15 cellular contexts compared by ENCODE assay signal in genomic region chr13:93169980-93170379, GRCh38. TPM values are rescaled to one million over a fixed set of nuclear protein-coding genes. Genes with fewer than 3 reads are reported as not detected.
A peak's percentile ranks its signal among the peaks of the same experiment; 100 is the strongest.
DNase-seq lines count a peak whose midpoint lies in the region; ATAC-seq, FAIRE-seq and TF ChIP-seq lines count a peak whose summit lies in the region.
"Had no signal": no experiment of that assay in that cellular context is flagged by ENCODE, and none has a peak within 500 bp of the region (broad histone marks: within the 10 kb centered on the region; RNA-seq: fewer than 3 reads in every experiment).

No MANE protein-coding gene starts in this region.

- H3K4me1 Mint-ChIP-seq in GM23338, result peaks cover 2% of the 10 kb centered on the region; the same call in 1 of the 3 replicates
- no peaks in the 10 kb centered on the region for H3K4me1 Mint-ChIP-seq in activated T-helper 17 cell treated with anti-CD3 and anti-CD28 coated beads, Interleukin-2, amount 50 U/mL, for 72 hours
- H3K4me1 Mint-ChIP-seq: activated B cell treated with CpG ODN at 0.5 μM for 24 hours; stimulated activated naive B cell treated with anti-CD40 and anti-IgM and Interleukin-4, amounts not matched to agents 10 μg/mL and 1 μg/mL and 100 μg/mL, for 72 hours had no signal

- H3K27me3 Mint-ChIP-seq in GM23338 (ENCODE audit: insufficient read depth, low read depth, poor library complexity), result peaks cover 6% of the 10 kb centered on the region
- no peaks in the 10 kb centered on the region for H3K27me3 Mint-ChIP-seq in activated T-helper 17 cell treated with anti-CD3 and anti-CD28 coated beads, Interleukin-2, amount 50 U/mL, for 72 hours
- H3K27me3 Mint-ChIP-seq: activated B cell treated with CpG ODN at 0.5 μM for 24 hours; stimulated activated naive B cell treated with anti-CD40 and anti-IgM and Interleukin-4, amounts not matched to agents 10 μg/mL and 1 μg/mL and 100 μg/mL, for 72 hours had no signal

- TF ChIP-seq POLR2A in GM12892 (IDR thresholded peaks at IDR 0.05; ENCODE audit: low read depth, low read length), result no peak

- no peaks in the 10 kb centered on the region for H4K20me1 ChIP-seq in GM23338 (replicated peaks; ENCODE audit: insufficient read depth)

- no peaks in the 10 kb centered on the region for H3F3A ChIP-seq in GM23338 (replicated peaks; ENCODE audit: low read depth)

- peak; percentile 46 for DNase-seq in AG10803 (ENCODE audit: low read depth)
- DNase-seq in GM23338 (ENCODE audit: low spot score), result no peak
- peak; percentile 93 for DNase-seq in islet precursor cell
- DNase-seq in GM12892 (ENCODE audit: insufficient read length), result no peak
- no peak for DNase-seq in NCI-H128 (lab: John Stamatoyannopoulos, UW; ENCODE audit: unreplicated experiment)
- DNase-seq in tibial artery, result no peak
- DNase-seq: activated B cell treated with CpG ODN at 0.5 μM for 24 hours; gastrocnemius medialis; MM.1S; NCI-H446 treated with DMSO at 0.1 percent for 48 hours; stimulated activated naive B cell treated with anti-CD40 and anti-IgM and Interleukin-4, amounts not matched to agents 10 μg/mL and 1 μg/mL and 100 μg/mL, for 72 hours had no signal

- H3K4me3 Mint-ChIP-seq in GM23338, result no peak overlapping the region
- no peak overlapping the region for H3K4me3 Mint-ChIP-seq in activated T-helper 17 cell treated with anti-CD3 and anti-CD28 coated beads, Interleukin-2, amount 50 U/mL, for 72 hours
- H3K4me3 Mint-ChIP-seq: activated B cell treated with CpG ODN at 0.5 μM for 24 hours; stimulated activated naive B cell treated with anti-CD40 and anti-IgM and Interleukin-4, amounts not matched to agents 10 μg/mL and 1 μg/mL and 100 μg/mL, for 72 hours had no signal

- H2AFZ ChIP-seq in GM23338, result peak overlapping the region; percentile 4; the same call in 1 of the 2 replicates

- H3K4me1 ChIP-seq in GM23338 (ENCODE audit: insufficient read depth), result no peaks in the 10 kb centered on the region
- no peaks in the 10 kb centered on the region for H3K4me1 ChIP-seq in tibial artery
- H3K4me1 ChIP-seq: gastrocnemius medialis had no signal

- H3K9me2 ChIP-seq in GM23338 (ENCODE audit: insufficient read depth), result peaks cover 7% of the 10 kb centered on the region

- H3K36me3 ChIP-seq in GM23338 (ENCODE audit: insufficient read depth) (no peaks in the 10 kb centered on the region; the same call in 1 of the 2 replicates), tibial artery (no peaks in the 10 kb centered on the region)
- H3K36me3 ChIP-seq: gastrocnemius medialis had no signal

- FAIRE-seq in GM12892 (lab: Jason Lieb, UNC), result no peak
- FAIRE-seq: colon had no signal

- intact Hi-C loops in tibial artery (cut with DNase I; ENCODE audit: low total_unique reads), result no loop called here

- no peaks in the 10 kb centered on the region for H3K27me3 ChIP-seq in GM23338 (ENCODE audit: insufficient read depth)
- no peaks in the 10 kb centered on the region for H3K27me3 ChIP-seq in tibial artery
- H3K27me3 ChIP-seq: gastrocnemius medialis had no signal

- H3K27ac Mint-ChIP-seq in GM23338, result no peak overlapping the region
- no peak overlapping the region for H3K27ac Mint-ChIP-seq in activated T-helper 17 cell treated with anti-CD3 and anti-CD28 coated beads, Interleukin-2, amount 50 U/mL, for 72 hours
- H3K27ac Mint-ChIP-seq: activated B cell treated with CpG ODN at 0.5 μM for 24 hours; activated T-helper 2 cell treated with anti-CD3 and anti-CD28 coated beads, Interferon-gamma antibody, Interleukin-2, Interleukin-4, amounts not matched to agents 10 μg/mL and 5 μg/mL and 100 μg/mL, durations not matched to agents 14 hours and 24 hours and 36 hours; stimulated activated naive B cell treated with anti-CD40 and anti-IgM and Interleukin-4, amounts not matched to agents 10 μg/mL and 1 μg/mL and 100 μg/mL, for 72 hours had no signal

- TF ChIP-seq CTCF in AG10803 (conservative IDR thresholded peaks at IDR 0.05; ENCODE audit: low read length) (no peak), GM23338 (conservative IDR thresholded peaks at IDR 0.05; ENCODE audit: low read depth in 2 of 2) (no peak), tibial artery (IDR thresholded peaks at IDR 0.05) (no peak)

- H3K4me3 ChIP-seq in AG10803 (ENCODE audit: low read length) (no peak overlapping the region), GM23338 (no peak overlapping the region), tibial artery (no peak overlapping the region)
- H3K4me3 ChIP-seq: gastrocnemius medialis had no signal

- H3K4me2 ChIP-seq in GM23338, result no peak overlapping the region

- no peaks in the 10 kb centered on the region for H3K9me3 ChIP-seq in tibial artery
- H3K9me3 ChIP-seq: gastrocnemius medialis had no signal

- H3K36me3 Mint-ChIP-seq in GM23338 (ENCODE audit: low read depth), result no peaks in the 10 kb centered on the region
- no peaks in the 10 kb centered on the region for H3K36me3 Mint-ChIP-seq in activated T-helper 17 cell treated with anti-CD3 and anti-CD28 coated beads, Interleukin-2, amount 50 U/mL, for 72 hours (ENCODE audit: low read depth)
- H3K36me3 Mint-ChIP-seq: stimulated activated naive B cell treated with anti-CD40 and anti-IgM and Interleukin-4, amounts not matched to agents 10 μg/mL and 1 μg/mL and 100 μg/mL, for 72 hours had no signal

- no peak overlapping the region for H3K27ac ChIP-seq in GM23338 (ENCODE audit: low read depth)
- no peak overlapping the region for H3K27ac ChIP-seq in tibial artery
- H3K27ac ChIP-seq: gastrocnemius medialis had no signal

- H3K9me3 Mint-ChIP-seq in GM23338, result no peaks in the 10 kb centered on the region
- no peaks in the 10 kb centered on the region for H3K9me3 Mint-ChIP-seq in activated T-helper 17 cell treated with anti-CD3 and anti-CD28 coated beads, Interleukin-2, amount 50 U/mL, for 72 hours

- ATAC-seq in GM23338 (no peak), GM19397 (IDR thresholded peaks at IDR 0.05; ENCODE audit: unreplicated experiment) (no peak)
- peak; percentile 85 for ATAC-seq in activated T-helper 17 cell treated with anti-CD3 and anti-CD28 coated beads, Interleukin-2, amount 50 U/mL, for 72 hours (replicated peaks)
- ATAC-seq: gastrocnemius medialis; stimulated activated naive B cell treated with anti-CD40 and anti-IgM and Interleukin-4, amounts not matched to agents 10 μg/mL and 1 μg/mL and 100 μg/mL, for 72 hours had no signal

- H3K79me2 ChIP-seq in GM23338 (replicated peaks; ENCODE audit: insufficient read depth), result no peaks in the 10 kb centered on the region

TF ChIP-seq in GM23338, 12 proteins besides CTCF, POLR2A, EP300 and RAD21 (continues in another document):
- no peak for TF ChIP-seq ZNF462 (CRISPR knock-in tag; IDR thresholded peaks at IDR 0.05)

RNA-seq across cellular contexts. Expression of gene GPC6, which starts 56.6 kb away (rescaled TPM):
- 28.6 and 30.7 TPM in 2 replicates for total RNA-seq in GM23338 (2014; rRNA removed; shearing (Covaris generic))
- polyA plus RNA-seq in GM23338 (2016; fragmentation: Nextera tagmentation; extraction: Ambion mirVana), result 5.5 and 6.4 TPM in 2 replicates
- not detected for total RNA-seq in activated T-helper 17 cell treated with anti-CD3 and anti-CD28 coated beads, Interleukin-2, amount 50 U/mL, for 72 hours
- not detected for polyA plus RNA-seq in GM12892 (2012; ENCODE audit: missing spikeins)
- total RNA-seq: activated B cell treated with CpG ODN at 0.5 μM for 24 hours; activated T-helper 2 cell treated with anti-CD3 and anti-CD28 coated beads, Interferon-gamma antibody, Interleukin-2, Interleukin-4, amounts not matched to agents 10 μg/mL and 5 μg/mL and 100 μg/mL, durations not matched to agents 14 hours and 24 hours and 36 hours had no signal

Comparison
In these comparisons a context has a peak if more than half of its experiments do, and no peak if none do; other contexts are left out.
1. DNase-seq: peak in AG10803 (single experiment) and islet precursor cell (single experiment); none in GM23338 (single experiment), GM12892 (single experiment), NCI-H128 (single experiment) and tibial artery (0 of 2).
2. RNA of gene GPC6, which starts 56.6 kb away (total RNA-seq): 28.6 to 30.7 TPM in GM23338; not detected in activated T-helper 17 cell treated with anti-CD3 and anti-CD28 coated beads, Interleukin-2, amount 50 U/mL, for 72 hours; every median in the first group is over 10 times any median in the second.